In the genomic region with DNA sequence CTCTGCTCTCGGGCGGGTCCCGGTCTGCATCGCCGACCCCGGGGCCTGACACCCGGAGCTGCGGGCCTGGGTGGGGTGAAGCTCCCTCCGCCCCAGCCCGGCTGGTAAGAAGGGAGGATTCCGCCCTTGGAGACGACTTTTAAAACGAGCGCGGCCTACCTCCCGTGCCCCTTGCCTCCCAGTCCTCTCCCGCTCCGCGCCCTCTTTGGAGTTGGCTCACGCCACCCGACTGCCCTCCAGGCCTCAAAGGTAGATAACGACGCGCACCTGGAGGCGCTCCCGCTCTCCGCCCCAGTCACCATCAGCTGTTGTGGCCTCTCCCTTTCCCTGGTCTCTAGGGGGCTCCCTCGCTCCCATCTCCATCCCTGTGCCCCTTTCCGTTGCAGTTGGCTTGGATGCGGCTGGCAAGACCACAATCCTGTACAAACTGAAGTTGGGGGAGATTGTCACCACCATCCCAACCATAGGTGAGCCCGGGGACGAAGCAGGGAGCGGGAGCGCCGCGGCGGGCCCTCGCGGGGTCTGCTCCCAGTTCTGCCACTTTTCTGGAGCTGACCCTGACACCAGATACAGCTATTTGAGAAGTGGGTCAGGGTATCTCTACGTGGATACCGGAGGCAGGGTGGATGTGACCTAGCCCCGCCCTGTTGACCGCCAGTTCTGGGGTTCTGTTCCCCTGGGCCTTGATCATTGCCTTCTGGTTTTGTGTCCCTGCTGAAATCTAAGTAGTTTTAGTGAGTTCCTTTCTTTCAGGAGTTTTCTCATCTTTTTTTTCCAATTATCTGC, we compare ENCODE assay signal across 1 cellular context.
TF ChIP-seq lines count a peak whose summit lies in the region.

No MANE protein-coding gene starts in this region.

TF ChIP-seq in H1, 55 proteins besides CTCF, POLR2A, EP300 and RAD21:
- TF ChIP-seq RBBP5 (IDR thresholded peaks at IDR 0.05; ENCODE audit: borderline replicate concordance, low read depth, low read length) (peak; percentile 86; the same call in 1 of the 2 replicates), SP4 (IDR thresholded peaks at IDR 0.05; ENCODE audit: low read length) (no peak), POLR2AphosphoS5 (IDR thresholded peaks at IDR 0.05; ENCODE audit: low read depth, low read length) (peak; percentile 63), GTF2F1 (IDR thresholded peaks at IDR 0.05; ENCODE audit: borderline replicate concordance, low read depth, low read length) (peak; percentile 41; the same call in 1 of the 2 replicates), SAP30 (IDR thresholded peaks at IDR 0.05; ENCODE audit: insufficient read depth, insufficient replicate concordance, low read length) (peak; percentile 69), SUZ12 (IDR thresholded peaks at IDR 0.05; ENCODE audit: low read length) (no peak), SP1 (IDR thresholded peaks at IDR 0.05; ENCODE audit: low read depth, low read length) (no peak), KDM5A (IDR thresholded peaks at IDR 0.05; ENCODE audit: low read length) (no peak), SRF (IDR thresholded peaks at IDR 0.05; ENCODE audit: low read depth, low read length) (no peak), MAFK (IDR thresholded peaks at IDR 0.05; ENCODE audit: low read depth, low read length) (no peak), TAF1 (IDR thresholded peaks at IDR 0.05; ENCODE audit: low read depth, low read length) (peak; percentile 64), TEAD4 (IDR thresholded peaks at IDR 0.05; ENCODE audit: low read depth, low read length) (no peak), CHD2 (IDR thresholded peaks at IDR 0.05; ENCODE audit: low read length) (0 out of 2 replicates have a peak, but pooled peaks have one; percentile 27), CBX8 (IDR thresholded peaks at IDR 0.05; ENCODE audit: borderline replicate concordance, low read depth, low read length) (no peak), CHD7 (IDR thresholded peaks at IDR 0.05; ENCODE audit: insufficient replicate concordance, low read length) (no peak), HDAC2 (IDR thresholded peaks at IDR 0.05; ENCODE audit: borderline replicate concordance in 1 of 2, low read depth in 2 of 2, low read length in 2 of 2) (peak; percentile 18 to 79; a peak in 2 of 4 replicates), PHF8 (conservative IDR thresholded peaks at IDR 0.05; ENCODE audit: low read depth, low read length) (no peak; the same call in none of the 2 replicates), KDM4A (IDR thresholded peaks at IDR 0.05; ENCODE audit: low read depth, low read length, severe bottlenecking) (peak; percentile 45), JUN (IDR thresholded peaks at IDR 0.05; ENCODE audit: low read depth, low read length) (no peak), FOSL1 (IDR thresholded peaks at IDR 0.05; ENCODE audit: insufficient read depth, low read depth, low read length) (no peak), YY1 (IDR thresholded peaks at IDR 0.05; ENCODE audit: low read depth, low read length) (peak; percentile 72; the same call in 1 of the 2 replicates), RNF2 (IDR thresholded peaks at IDR 0.05; ENCODE audit: borderline replicate concordance, low read depth, low read length, missing control alignments, poor library complexity, severe bottlenecking) (no peak), ZNF274 (IDR thresholded peaks at IDR 0.05; ENCODE audit: borderline replicate concordance, extremely low read depth, low read length) (no peak), BRCA1 (IDR thresholded peaks at IDR 0.05; ENCODE audit: low read depth, low read length) (no peak), NRF1 (IDR thresholded peaks at IDR 0.05; ENCODE audit: low read depth, low read length) (no peak), GABPA (IDR thresholded peaks at IDR 0.05; ENCODE audit: borderline replicate concordance, insufficient read depth, low read length) (no peak; the same call in 1 of the 2 replicates), CREB1 (IDR thresholded peaks at IDR 0.05) (peak; percentile 78), HDAC6 (IDR thresholded peaks at IDR 0.05; ENCODE audit: low read depth, low read length) (no peak), CTBP2 (IDR thresholded peaks at IDR 0.05; ENCODE audit: borderline replicate concordance, insufficient read depth, insufficient read length, low read length) (no peak), SIN3A (conservative IDR thresholded peaks at IDR 0.05 in 1 of 2, IDR thresholded peaks at IDR 0.05 in 1 of 2; ENCODE audit: low read depth in 1 of 2, low read length in 2 of 2) (peak; percentile 91 to 96), CBX5 (IDR thresholded peaks at IDR 0.05; ENCODE audit: low read depth, low read length) (no peak), SIX5 (IDR thresholded peaks at IDR 0.05; ENCODE audit: low read depth, low read length) (no peak), POU5F1 (IDR thresholded peaks at IDR 0.05; ENCODE audit: low read depth, low read length) (no peak), EZH2 (IDR thresholded peaks at IDR 0.05; ENCODE audit: low read depth, low read length, severe bottlenecking) (no peak), CEBPB (IDR thresholded peaks at IDR 0.05; ENCODE audit: low read depth, low read length) (no peak), RXRA (IDR thresholded peaks at IDR 0.05; ENCODE audit: insufficient read depth, low read depth, low read length) (no peak), BACH1 (IDR thresholded peaks at IDR 0.05; ENCODE audit: low read length) (no peak), EGR1 (IDR thresholded peaks at IDR 0.05; ENCODE audit: borderline replicate concordance, low read depth, low read length) (no peak), JUND (IDR thresholded peaks at IDR 0.05; ENCODE audit: low read length) (peak; percentile 28; the same call in 1 of the 2 replicates), NANOG (IDR thresholded peaks at IDR 0.05; ENCODE audit: insufficient read depth, low read depth, low read length, poor library complexity, severe bottlenecking) (no peak), TBP (IDR thresholded peaks at IDR 0.05; ENCODE audit: low read depth, low read length) (peak; percentile 51; the same call in 1 of the 2 replicates), SIRT6 (IDR thresholded peaks at IDR 0.05; ENCODE audit: low read length) (no peak), TAF7 (optimal IDR thresholded peaks at IDR 0.05; ENCODE audit: borderline replicate concordance, low read depth, low read length) (peak; percentile 50), KDM1A (IDR thresholded peaks at IDR 0.05; ENCODE audit: borderline replicate concordance, low read length) (no peak), TCF12 (IDR thresholded peaks at IDR 0.05; ENCODE audit: low read depth, low read length) (no peak), ASH2L (IDR thresholded peaks at IDR 0.05; ENCODE audit: low read length) (peak; percentile 35), RFX5 (IDR thresholded peaks at IDR 0.05; ENCODE audit: borderline replicate concordance, low read depth, low read length) (no peak), USF2 (IDR thresholded peaks at IDR 0.05; ENCODE audit: low read length) (no peak), CHD1 (IDR thresholded peaks at IDR 0.05; ENCODE audit: low read depth, low read length) (no peak), BCL11A (IDR thresholded peaks at IDR 0.05; ENCODE audit: low read depth in 2 of 2, low read length in 2 of 2) (no peak), SP2 (IDR thresholded peaks at IDR 0.05; ENCODE audit: low read length) (no peak)
- TF ChIP-seq, protein P1, sequence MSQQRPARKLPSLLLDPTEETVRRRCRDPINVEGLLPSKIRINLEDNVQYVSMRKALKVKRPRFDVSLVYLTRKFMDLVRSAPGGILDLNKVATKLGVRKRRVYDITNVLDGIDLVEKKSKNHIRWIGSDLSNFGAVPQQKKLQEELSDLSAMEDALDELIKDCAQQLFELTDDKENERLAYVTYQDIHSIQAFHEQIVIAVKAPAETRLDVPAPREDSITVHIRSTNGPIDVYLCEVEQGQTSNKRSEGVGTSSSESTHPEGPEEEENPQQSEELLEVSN (IDR thresholded peaks at IDR 0.05), result peak; percentile 68
- TF ChIP-seq, protein P2, sequence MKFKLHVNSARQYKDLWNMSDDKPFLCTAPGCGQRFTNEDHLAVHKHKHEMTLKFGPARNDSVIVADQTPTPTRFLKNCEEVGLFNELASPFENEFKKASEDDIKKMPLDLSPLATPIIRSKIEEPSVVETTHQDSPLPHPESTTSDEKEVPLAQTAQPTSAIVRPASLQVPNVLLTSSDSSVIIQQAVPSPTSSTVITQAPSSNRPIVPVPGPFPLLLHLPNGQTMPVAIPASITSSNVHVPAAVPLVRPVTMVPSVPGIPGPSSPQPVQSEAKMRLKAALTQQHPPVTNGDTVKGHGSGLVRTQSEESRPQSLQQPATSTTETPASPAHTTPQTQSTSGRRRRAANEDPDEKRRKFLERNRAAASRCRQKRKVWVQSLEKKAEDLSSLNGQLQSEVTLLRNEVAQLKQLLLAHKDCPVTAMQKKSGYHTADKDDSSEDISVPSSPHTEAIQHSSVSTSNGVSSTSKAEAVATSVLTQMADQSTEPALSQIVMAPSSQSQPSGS (IDR thresholded peaks at IDR 0.05; ENCODE audit: low read length), result peak; percentile 22; the same call in 1 of the 2 replicates
- TF ChIP-seq, protein P3, sequence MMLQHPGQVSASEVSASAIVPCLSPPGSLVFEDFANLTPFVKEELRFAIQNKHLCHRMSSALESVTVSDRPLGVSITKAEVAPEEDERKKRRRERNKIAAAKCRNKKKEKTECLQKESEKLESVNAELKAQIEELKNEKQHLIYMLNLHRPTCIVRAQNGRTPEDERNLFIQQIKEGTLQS (IDR thresholded peaks at IDR 0.05; ENCODE audit: insufficient read depth, low read depth, low read length), result no peak
- TF ChIP-seq, protein P4, sequence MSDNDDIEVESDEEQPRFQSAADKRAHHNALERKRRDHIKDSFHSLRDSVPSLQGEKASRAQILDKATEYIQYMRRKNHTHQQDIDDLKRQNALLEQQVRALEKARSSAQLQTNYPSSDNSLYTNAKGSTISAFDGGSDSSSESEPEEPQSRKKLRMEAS (IDR thresholded peaks at IDR 0.05), result peak; percentile 75
